In genomic region chr4:54063737-54064316, GRCh38 we compare ENCODE assay signal across 8 cellular contexts. TPM values are rescaled to one million over a fixed set of nuclear protein-coding genes. Genes with fewer than 3 reads are reported as not detected.
DNase-seq lines count a peak whose midpoint lies in the region; ATAC-seq, FAIRE-seq and TF ChIP-seq lines count a peak whose summit lies in the region.

No MANE protein-coding gene starts in this region.

- H3K4me3 ChIP-seq in ascending aorta (peak overlapping the region; percentile 90 to 99), iPS DF 6.9 (ENCODE audit: low read length) (peak overlapping the region; percentile 66), skeletal muscle satellite cell (ENCODE audit: low read length) (peak overlapping the region; percentile 81)

- H3K4me2 ChIP-seq in skeletal muscle satellite cell (ENCODE audit: low read length): peak overlapping the region; percentile 88

- no peak for TF ChIP-seq CTCF in ascending aorta (IDR thresholded peaks at IDR 0.05)

- peak overlapping the region; percentile 94 to 96 for H3K27ac ChIP-seq in ascending aorta
- H3K27ac ChIP-seq in iPS DF 6.9 (ENCODE audit: low read length): no peak overlapping the region

- intact Hi-C loops in ascending aorta (cut with DNase I): loop anchor here (1.0 to 10.0 kb wide), 6 partner anchors 17 to 1349 kb away; partner anchors contain the start of gene SCFD2

- DNase-seq in 8988T (peak; percentile 18), SK-MEL-5 (ENCODE audit: low read depth, low spot score) (peak; percentile 17), ascending aorta (ENCODE audit: low spot score in 2 of 2) (peak in 1 of 2 donors; percentile 75), iPS DF 6.9 (ENCODE audit: low read depth, low spot score) (no peak), HTR-8/SVneo (ENCODE audit: insufficient read length, low spot score) (no peak)

- WGBS in iPS DF 6.9 (ENCODE audit: insufficient coverage, insufficient read length): no CpG with 5 or more reads among the region's 38 CpGs

- ATAC-seq in GM18517 (IDR thresholded peaks at IDR 0.05; ENCODE audit: unreplicated experiment) (peak; percentile 17), HG03045 (IDR thresholded peaks at IDR 0.05; ENCODE audit: unreplicated experiment) (peak; percentile 29)

- no peaks in the 10 kb centered on the region for H3K27me3 ChIP-seq in ascending aorta
- H3K27me3 ChIP-seq in iPS DF 6.9 (ENCODE audit: control insufficient read depth, insufficient read depth, low read length): no peaks in the 10 kb centered on the region
- H3K27me3 ChIP-seq in skeletal muscle satellite cell (ENCODE audit: control insufficient read depth, insufficient read depth, low read length): no peaks in the 10 kb centered on the region

- H3K4me1 ChIP-seq in ascending aorta: peaks cover 0 to 42% of the 10 kb centered on the region in 2 donors
- H3K4me1 ChIP-seq in iPS DF 6.9 (ENCODE audit: control insufficient read depth, insufficient read depth, low read length): no peaks in the 10 kb centered on the region
- H3K4me1 ChIP-seq in skeletal muscle satellite cell (ENCODE audit: control insufficient read depth, insufficient read depth, low read length): peaks cover 53% of the 10 kb centered on the region

- FAIRE-seq in HTR-8/SVneo (lab: Jason Lieb, UNC): no peak

- H3K36me3 ChIP-seq in ascending aorta (no peaks in the 10 kb centered on the region), iPS DF 6.9 (ENCODE audit: control insufficient read depth, insufficient read depth, low read length) (no peaks in the 10 kb centered on the region), skeletal muscle satellite cell (ENCODE audit: insufficient read depth, low read length) (no peaks in the 10 kb centered on the region)

- H3K9me3 ChIP-seq in ascending aorta (no peaks in the 10 kb centered on the region), iPS DF 6.9 (ENCODE audit: control insufficient read depth, insufficient read depth, low read length) (no peaks in the 10 kb centered on the region), skeletal muscle satellite cell (replicated peaks; ENCODE audit: low read length) (no peaks in the 10 kb centered on the region)

- in situ Hi-C loops in SK-MEL-5 (cut with HindIII; ENCODE audit: low pct_unique_long_range_greater_than_20kb, low sequenced_read_pairs): no loop called here

- H3K9ac ChIP-seq in skeletal muscle satellite cell (ENCODE audit: low read depth, low read length): peak overlapping the region; percentile 99

RNA-seq across cellular contexts. Expression of gene CHIC2, which starts 0.6 kb away (rescaled TPM):
- total RNA-seq in SK-MEL-5 (2014; rRNA removed; shearing (Covaris generic)): 13.8 and 14.3 TPM in 2 replicates
- 10.2 and 11.3 TPM in 2 replicates for polyA plus RNA-seq in SK-MEL-5 (2015; cell fraction: cytosol; rRNA removed)
- polyA plus RNA-seq in SK-MEL-5 (2015; cell fraction: nucleus; rRNA removed): 2.5 and 3.3 TPM in 2 replicates
- total RNA-seq in ascending aorta: 34.1 TPM
- 35.2 and 49.1 TPM in 2 replicates for total RNA-seq in skeletal muscle satellite cell (2012; rRNA removed)

RNA-seq across cellular contexts. Expression of gene GSX2, which starts 36.1 kb away (rescaled TPM):
- not detected in 2 replicates for total RNA-seq in SK-MEL-5 (2014; rRNA removed; shearing (Covaris generic))
- not detected in 2 replicates for polyA plus RNA-seq in SK-MEL-5 (2015; cell fraction: cytosol; rRNA removed)
- not detected in 2 replicates for polyA plus RNA-seq in SK-MEL-5 (2015; cell fraction: nucleus; rRNA removed)
- total RNA-seq in ascending aorta: not detected
- not detected in 2 replicates for total RNA-seq in skeletal muscle satellite cell (2012; rRNA removed)

Comparison
In these comparisons a context has a peak if more than half of its experiments do, and no peak if none do; other contexts are left out.
1. DNase-seq: peak in 8988T (single experiment) and SK-MEL-5 (single experiment); none in iPS DF 6.9 (single experiment) and HTR-8/SVneo (single experiment).
2. Peak in every context shown above with its lines, with median percentiles within 50 percentile points of each other: H3K4me3 ChIP-seq.